Comparison of ENCODE assay signal across 9 cellular contexts in genomic region chr1:111471012-111471411, GRCh38. TPM values are rescaled to one million over a fixed set of nuclear protein-coding genes. Genes with fewer than 3 reads are reported as not detected.
DNase-seq lines count a peak whose midpoint lies in the region; ATAC-seq, FAIRE-seq and TF ChIP-seq lines count a peak whose summit lies in the region.
"Had no signal": no experiment of that assay in that cellular context is flagged by ENCODE, and none has a peak within 500 bp of the region (broad histone marks: within the 10 kb centered on the region; RNA-seq: fewer than 3 reads in every experiment).

No MANE protein-coding gene starts in this region.

- no peaks in the 10 kb centered on the region for H3K9me3 Mint-ChIP-seq in central memory CD8-positive, alpha-beta T cell

- no peaks in the 10 kb centered on the region for H4K20me1 ChIP-seq in PC-9 (ENCODE audit: insufficient read depth)

- no peak overlapping the region for H2AFZ ChIP-seq in PC-9

- no peaks in the 10 kb centered on the region for H3F3A ChIP-seq in PC-9 (ENCODE audit: insufficient read depth, low read depth)

- H3K9me3 ChIP-seq in PC-9 (ENCODE audit: insufficient read depth, low read depth), result 0 out of 2 replicates have a peak, but pooled peaks cover 2% of the 10 kb centered on the region

- CTCF ChIA-PET in PC-9 (lab: Charles Lee), result no interaction called here

- H3K9me2 ChIP-seq in PC-9 (ENCODE audit: insufficient read depth), result no peaks in the 10 kb centered on the region

- H3K79me2 ChIP-seq in PC-9 (ENCODE audit: low read depth), result no peaks in the 10 kb centered on the region

- FAIRE-seq in GM19239 (lab: Jason Lieb, UNC), result peak; percentile 90

- H3K27me3 ChIP-seq in PC-9 (ENCODE audit: insufficient read depth, low read depth), result no peaks in the 10 kb centered on the region

- no peaks in the 10 kb centered on the region for H3K27me3 Mint-ChIP-seq in central memory CD8-positive, alpha-beta T cell

- H3K27ac ChIP-seq in coronary artery (peak overlapping the region in 1 of 2 donors; percentile 14), PC-9 (no peak overlapping the region)

- POLR2A ChIA-PET in PC-9 (lab: Charles Lee; ENCODE audit: unreplicated experiment), result no interaction called here

- no peaks in the 10 kb centered on the region for H3K4me1 ChIP-seq in PC-9 (replicated peaks; ENCODE audit: insufficient read depth)

- DNase-seq in GM19239 (ENCODE audit: insufficient read length, low spot score), result no peak
- peak; percentile 25 to 98 (median 72) for DNase-seq in T-helper 2 cell
- peak; percentile 42 to 69 for DNase-seq in central memory CD8-positive, alpha-beta T cell (ENCODE audit: low spot score in 2 of 2)
- DNase-seq in stimulated activated CD4-positive, alpha-beta T cell treated with anti-CD3 and anti-CD28 coated beads, Interleukin-4, amount 100 ng/mL, for 24 hours, result peak; percentile 66
- DNase-seq in coronary artery (ENCODE audit: low spot score), result no peak
- DNase-seq in SW 1271 (lab: John Stamatoyannopoulos, UW), result no peak
- DNase-seq in PC-9, result no peak
- no peak for DNase-seq in ACHN

- intact Hi-C loops in PC-9 (cut with micrococcal nuclease; ENCODE audit: unreplicated experiment), result no loop called here

- H3K4me3 ChIP-seq in coronary artery (no peak overlapping the region), PC-9 (no peak overlapping the region)

- H3K4me3 Mint-ChIP-seq in central memory CD8-positive, alpha-beta T cell, result no peak overlapping the region

- peaks cover 10% of the 10 kb centered on the region for H3K4me1 Mint-ChIP-seq in central memory CD8-positive, alpha-beta T cell

- in situ Hi-C loops in ACHN (cut with HindIII; ENCODE audit: low pct_ligation_motif_present, low pct_unique_long_range_greater_than_20kb, low sequenced_read_pairs), result no loop called here

- no TSS peak for BruUV-seq in PC-9 (replicated peaks; lab: Mats Ljungman, UMichigan)

- H3K36me3 ChIP-seq in PC-9 (ENCODE audit: low read depth), result no peaks in the 10 kb centered on the region

- TF ChIP-seq CTCF in coronary artery (IDR thresholded peaks at IDR 0.05), result no peak
- no peak for TF ChIP-seq CTCF in PC-9 (conservative IDR thresholded peaks at IDR 0.05)

- peak; percentile 95 for ATAC-seq in central memory CD8-positive, alpha-beta T cell (replicated peaks; ENCODE audit: extremely low read depth, poor library complexity, severe bottlenecking)

- no peak overlapping the region for H3K4me2 ChIP-seq in PC-9

- peaks cover 3% of the 10 kb centered on the region for H3K36me3 Mint-ChIP-seq in central memory CD8-positive, alpha-beta T cell (ENCODE audit: insufficient read depth)

- H3K27ac Mint-ChIP-seq in central memory CD8-positive, alpha-beta T cell (ENCODE audit: low read depth), result no peak overlapping the region

RNA-seq across cellular contexts. Expression of gene C1orf162, which starts 2.8 kb away (rescaled TPM):
- total RNA-seq in PC-9 (2021), result 0.20 and 0.53 TPM in 2 replicates

RNA-seq across cellular contexts. Expression of gene ATP5PB, which starts 21.7 kb away (rescaled TPM):
- total RNA-seq in PC-9 (2021), result 183 and 212 TPM in 2 replicates

RNA-seq across cellular contexts. Expression of gene WDR77, which starts 22.0 kb away (rescaled TPM):
- total RNA-seq in PC-9 (2021), result 20.6 and 23.7 TPM in 2 replicates

RNA-seq across cellular contexts. Expression of gene ADORA3, which starts 32.4 kb away (rescaled TPM):
- not detected in 2 replicates for total RNA-seq in PC-9 (2021)
- total RNA-seq: myocyte had no signal

RNA-seq across cellular contexts. Expression of gene TMIGD3, which starts 32.4 kb away (rescaled TPM):
- not detected in 2 replicates for total RNA-seq in PC-9 (2021)
- total RNA-seq: myocyte had no signal

Comparison
In these comparisons a context has a peak if more than half of its experiments do, and no peak if none do; other contexts are left out.
1. DNase-seq: peak in T-helper 2 cell (5 of 5), central memory CD8-positive, alpha-beta T cell (2 of 2) and stimulated activated CD4-positive, alpha-beta T cell treated with anti-CD3 and anti-CD28 coated beads, Interleukin-4, amount 100 ng/mL, for 24 hours (single experiment); none in GM19239 (single experiment), coronary artery (single experiment), SW 1271 (0 of 2), PC-9 (0 of 2) and ACHN (single experiment).